In the genomic region with DNA sequence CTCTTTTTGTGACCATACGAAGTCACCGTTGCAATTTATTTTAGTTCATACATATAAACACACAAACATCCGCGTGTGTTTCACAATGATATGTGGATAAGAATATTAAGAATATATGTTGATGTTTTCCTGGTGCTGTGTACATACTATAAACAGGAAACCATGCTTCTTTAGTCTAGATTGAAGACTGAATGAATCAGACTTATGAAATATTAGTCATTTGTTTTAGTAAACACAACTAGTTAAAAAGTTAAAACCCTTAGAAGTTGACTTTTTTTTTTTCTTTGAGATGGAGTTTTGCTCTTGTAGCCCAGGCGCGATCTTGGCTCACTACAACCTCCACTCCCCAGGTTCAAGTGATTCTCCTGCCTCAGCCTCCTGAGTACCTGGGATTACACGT, we compare ENCODE assay signal across 27 cellular contexts.
"Had no signal": no experiment of that assay in that cellular context is flagged by ENCODE, and none has a peak within 500 bp of the region (broad histone marks: within the 10 kb centered on the region; RNA-seq: fewer than 3 reads in every experiment).

No MANE protein-coding gene starts in this region.

- H2AFZ ChIP-seq: neural progenitor cell, parathyroid adenoma had no signal

- DNase-seq: occipital lobe; ovary; posterior cingulate gyrus; psoas muscle; right cardiac atrium; right lobe of liver; sigmoid colon; small intestine; stimulated activated CD4-positive, alpha-beta T cell treated with anti-CD3 and anti-CD28 coated beads, Interleukin-15, amount 100 ng/mL, for 24 hours; stimulated activated CD4-positive, alpha-beta T cell treated with anti-CD3 and anti-CD28 coated beads, Interleukin-2, amount 100 ng/mL, for 24 hours; stimulated activated CD4-positive, alpha-beta T cell treated with anti-CD3 and anti-CD28 coated beads, Interleukin-2, amount 100 ng/mL, for 48 hours; stimulated activated CD4-positive, alpha-beta T cell treated with anti-CD3 and anti-CD28 coated beads, Interleukin-4, amount 100 ng/mL, for 24 hours; stimulated activated naive B cell treated with anti-CD40 and anti-IgM and Interleukin-4, amounts not matched to agents 10 μg/mL and 1 μg/mL and 100 μg/mL, for 72 hours; stimulated activated naive CD4-positive, alpha-beta T cell treated with Interleukin-2 at 50 U/mL for 16 hours; stomach; thyroid gland; trophoblast cell; upper lobe of left lung had no signal

- H3K9ac ChIP-seq: neural progenitor cell, parathyroid adenoma had no signal

- H3K4me3 ChIP-seq: neural progenitor cell, ovary, psoas muscle, right lobe of liver, sigmoid colon, stomach, thoracic aorta, thyroid gland, tibial nerve, upper lobe of left lung, vagina had no signal

- H3K4me3 Mint-ChIP-seq: nephron; neural progenitor cell; stimulated activated effector memory CD8-positive, alpha-beta T cell treated with anti-CD3 and anti-CD28 coated beads, Interleukin-12 subunit alpha, Interleukin-12 subunit beta, amount 100 ng/mL, for 72 hours; stimulated activated naive B cell treated with anti-CD40 and anti-IgM and Interleukin-4, amounts not matched to agents 10 μg/mL and 1 μg/mL and 100 μg/mL, for 72 hours; stimulated activated naive CD8-positive, alpha-beta T cell treated with anti-CD3 and anti-CD28 coated beads, Interleukin-15, Interleukin-2, amounts not matched to agents 100 ng/mL and 50 ng/mL, for 24 hours had no signal

- H3K27ac ChIP-seq: neural progenitor cell, ovary, parathyroid adenoma, psoas muscle, right lobe of liver, sigmoid colon, stomach, thoracic aorta, thyroid gland, tibial nerve, upper lobe of left lung, vagina had no signal

- H3K27me3 Mint-ChIP-seq: progenitor cell of endocrine pancreas; stimulated activated naive B cell treated with anti-CD40 and anti-IgM and Interleukin-4, amounts not matched to agents 10 μg/mL and 1 μg/mL and 100 μg/mL, for 72 hours; stimulated activated naive CD8-positive, alpha-beta T cell treated with anti-CD3 and anti-CD28 coated beads, Interleukin-15, Interleukin-2, amounts not matched to agents 100 ng/mL and 50 ng/mL, for 24 hours had no signal

- H3K36me3 ChIP-seq: neural progenitor cell, ovary, right lobe of liver, sigmoid colon, stomach, thoracic aorta, thyroid gland, tibial nerve, upper lobe of left lung, vagina had no signal

- H3K27ac Mint-ChIP-seq: neural progenitor cell; progenitor cell of endocrine pancreas; stimulated activated effector memory CD8-positive, alpha-beta T cell treated with anti-CD3 and anti-CD28 coated beads, Interleukin-12 subunit alpha, Interleukin-12 subunit beta, amount 100 ng/mL, for 72 hours; stimulated activated naive B cell treated with anti-CD40 and anti-IgM and Interleukin-4, amounts not matched to agents 10 μg/mL and 1 μg/mL and 100 μg/mL, for 72 hours; stimulated activated naive CD8-positive, alpha-beta T cell treated with anti-CD3 and anti-CD28 coated beads, Interleukin-15, Interleukin-2, amounts not matched to agents 100 ng/mL and 50 ng/mL, for 24 hours had no signal

- H3K4me1 ChIP-seq: neural progenitor cell, parathyroid adenoma, psoas muscle, right lobe of liver, sigmoid colon, stomach, thyroid gland, tibial nerve, upper lobe of left lung, vagina had no signal

- H3K4me1 Mint-ChIP-seq: stimulated activated effector memory CD8-positive, alpha-beta T cell treated with anti-CD3 and anti-CD28 coated beads, Interleukin-12 subunit alpha, Interleukin-12 subunit beta, amount 100 ng/mL, for 72 hours had no signal

- H3K36me3 Mint-ChIP-seq: stimulated activated effector memory CD8-positive, alpha-beta T cell treated with anti-CD3 and anti-CD28 coated beads, Interleukin-12 subunit alpha, Interleukin-12 subunit beta, amount 100 ng/mL, for 72 hours; stimulated activated naive B cell treated with anti-CD40 and anti-IgM and Interleukin-4, amounts not matched to agents 10 μg/mL and 1 μg/mL and 100 μg/mL, for 72 hours had no signal

- H3K9me3 Mint-ChIP-seq: nephron; neural progenitor cell; stimulated activated naive B cell treated with anti-CD40 and anti-IgM and Interleukin-4, amounts not matched to agents 10 μg/mL and 1 μg/mL and 100 μg/mL, for 72 hours; stimulated activated naive CD8-positive, alpha-beta T cell treated with anti-CD3 and anti-CD28 coated beads, Interleukin-15, Interleukin-2, amounts not matched to agents 100 ng/mL and 50 ng/mL, for 24 hours had no signal

- H3K4me2 ChIP-seq: neural progenitor cell had no signal

- H3K9me3 ChIP-seq: ovary, psoas muscle, right lobe of liver, sigmoid colon, stomach, thoracic aorta, thyroid gland, tibial nerve, upper lobe of left lung, vagina had no signal

- H3K27me3 ChIP-seq: neural progenitor cell, ovary, right lobe of liver, sigmoid colon, stomach, thyroid gland, tibial nerve, upper lobe of left lung, vagina had no signal

- ATAC-seq: psoas muscle; right cardiac atrium; right lobe of liver; stimulated activated effector memory CD8-positive, alpha-beta T cell treated with anti-CD3 and anti-CD28 coated beads, Interleukin-12 subunit alpha, Interleukin-12 subunit beta, amount 100 ng/mL, for 72 hours; stimulated activated naive B cell treated with anti-CD40 and anti-IgM and Interleukin-4, amounts not matched to agents 10 μg/mL and 1 μg/mL and 100 μg/mL, for 72 hours had no signal
